17 cellular contexts compared by ENCODE assay signal in the genomic region with DNA sequence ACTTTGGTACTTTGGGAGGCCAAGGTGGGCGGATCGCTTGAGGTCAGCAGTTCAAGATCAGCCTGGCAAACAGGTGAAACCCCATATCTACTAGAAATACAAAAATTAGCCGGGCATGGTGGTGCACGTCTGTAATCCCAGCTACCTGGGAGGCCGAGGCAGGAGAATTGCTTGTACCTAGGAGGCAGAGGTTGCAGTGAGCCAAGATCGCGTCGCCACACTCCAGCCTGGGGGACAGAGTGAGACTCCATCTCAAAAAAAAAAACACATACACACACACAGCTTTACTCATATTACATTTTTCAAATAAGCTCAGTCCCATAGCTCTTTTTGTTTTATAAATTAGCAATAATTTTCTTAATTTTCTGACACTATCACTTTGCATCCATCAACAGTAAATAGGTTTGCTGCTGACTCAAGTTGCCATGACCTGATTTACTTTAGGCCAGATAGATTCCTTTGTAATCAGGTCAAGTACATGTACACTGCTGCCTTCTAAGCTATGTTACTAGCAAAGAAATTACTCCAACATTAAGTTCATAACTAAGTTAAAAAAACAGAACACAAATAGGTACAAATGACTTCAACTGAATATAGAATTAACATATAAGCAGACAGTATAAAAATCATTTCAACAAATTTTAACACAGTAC. TPM values are rescaled to one million over a fixed set of nuclear protein-coding genes. Genes with fewer than 3 reads are reported as not detected.
DNase-seq lines count a peak whose midpoint lies in the region; ATAC-seq, FAIRE-seq and TF ChIP-seq lines count a peak whose summit lies in the region.
"Had no signal": no experiment of that assay in that cellular context is flagged by ENCODE, and none has a peak within 500 bp of the region (broad histone marks: within the 10 kb centered on the region; RNA-seq: fewer than 3 reads in every experiment).

No MANE protein-coding gene starts in this region.

- peak overlapping the region; percentile 19 for H3K27ac Mint-ChIP-seq in activated T-cell treated with anti-CD3 and anti-CD28 coated beads, Interleukin-2, amount 50 U/mL, for 24 hours

- no peak for TF ChIP-seq CTCF in A549 (IDR thresholded peaks at IDR 0.05)

- no peaks in the 10 kb centered on the region for H3K9me3 Mint-ChIP-seq in activated T-cell treated with anti-CD3 and anti-CD28 coated beads, Interleukin-2, amount 50 U/mL, for 24 hours
- no peaks in the 10 kb centered on the region for H3K9me3 Mint-ChIP-seq in activated T-cell treated with anti-CD3 and anti-CD28 coated beads, Interleukin-2, amount 50 U/mL, for 4 hours
- H3K9me3 Mint-ChIP-seq: CD8-positive, alpha-beta memory T cell had no signal

- no peak for TF ChIP-seq POLR2A in A549 (IDR thresholded peaks at IDR 0.05; ENCODE audit: low read length)

- H3K27ac ChIP-seq in A549 (no peak overlapping the region), caudate nucleus (ENCODE audit: low read depth, low read length) (peak overlapping the region; percentile 39), small intestine (ENCODE audit: low read depth in 1 of 2, low read length in 1 of 2) (no peak overlapping the region)
- H3K27ac ChIP-seq: 22Rv1, BLaER1 had no signal

- H3K4me3 ChIP-seq in A549 (no peak overlapping the region), small intestine (ENCODE audit: low read depth in 1 of 2, low read length in 2 of 2) (no peak overlapping the region)
- H3K4me3 ChIP-seq: BLaER1 had no signal

- H3K4me3 Mint-ChIP-seq in activated T-cell treated with anti-CD3 and anti-CD28 coated beads, Interleukin-2, amount 50 U/mL, for 24 hours: no peak overlapping the region
- no peak overlapping the region for H3K4me3 Mint-ChIP-seq in activated T-cell treated with anti-CD3 and anti-CD28 coated beads, Interleukin-2, amount 50 U/mL, for 4 hours
- H3K4me3 Mint-ChIP-seq: CD8-positive, alpha-beta memory T cell had no signal

- POLR2A ChIA-PET in A549 (lab: Yijun Ruan, JAX): no interaction called here

- DNase-seq in activated T-cell treated with anti-CD3 and anti-CD28 coated beads, Interleukin-2, amount 50 U/mL, for 24 hours: no peak
- DNase-seq in activated T-cell treated with anti-CD3 and anti-CD28 coated beads, Interleukin-2, amount 50 U/mL, for 4 hours: no peak
- DNase-seq in A549 (ENCODE audit: low read depth in 1 of 2, low spot score in 1 of 2) (no peak), caudate nucleus (lab: John Stamatoyannopoulos, UW) (no peak), small intestine (no peak), NCI-H1092 (lab: John Stamatoyannopoulos, UW) (no peak)
- DNase-seq in stimulated activated CD4-positive, alpha-beta T cell treated with anti-CD3 and anti-CD28 coated beads, Interleukin-4, amount 100 ng/mL, for 4 hours: no peak
- DNase-seq: AML-193; Caco-2; CD8-positive, alpha-beta memory T cell; DND-41; HCEC 1CT; IMR-90 had no signal

- no peak for TF ChIP-seq RAD21 in A549 (conservative IDR thresholded peaks at IDR 0.05 in 1 of 2, IDR thresholded peaks at IDR 0.05 in 1 of 2)

- H3K4me1 ChIP-seq in A549 (no peaks in the 10 kb centered on the region), small intestine (ENCODE audit: control insufficient read depth in 2 of 2, insufficient read depth in 1 of 2, low read depth in 1 of 2, low read length in 1 of 2) (no peaks in the 10 kb centered on the region)
- H3K4me1 ChIP-seq: BLaER1, Caco-2 had no signal

- FAIRE-seq in A549 (lab: Jason Lieb, UNC): peak; percentile 72
- FAIRE-seq in small intestine (lab: Jason Lieb, UNC): peak; percentile 41
- FAIRE-seq: H1 had no signal

- peaks cover 77% of the 10 kb centered on the region for H3K36me3 Mint-ChIP-seq in activated T-cell treated with anti-CD3 and anti-CD28 coated beads, Interleukin-2, amount 50 U/mL, for 24 hours (ENCODE audit: low read depth)
- peaks cover 23% of the 10 kb centered on the region for H3K36me3 Mint-ChIP-seq in activated T-cell treated with anti-CD3 and anti-CD28 coated beads, Interleukin-2, amount 50 U/mL, for 4 hours (ENCODE audit: insufficient read depth)

- H3K4me1 Mint-ChIP-seq in activated T-cell treated with anti-CD3 and anti-CD28 coated beads, Interleukin-2, amount 50 U/mL, for 24 hours (ENCODE audit: low read depth): peaks cover 38% of the 10 kb centered on the region
- peaks cover 7% of the 10 kb centered on the region for H3K4me1 Mint-ChIP-seq in activated T-cell treated with anti-CD3 and anti-CD28 coated beads, Interleukin-2, amount 50 U/mL, for 4 hours (ENCODE audit: low read depth)

- ATAC-seq in activated T-cell treated with anti-CD3 and anti-CD28 coated beads, Interleukin-2, amount 50 U/mL, for 4 hours: no peak
- ATAC-seq in A549 (no peak), HG03520 (IDR thresholded peaks at IDR 0.05; ENCODE audit: unreplicated experiment) (no peak)

- H3K27me3 Mint-ChIP-seq in activated T-cell treated with anti-CD3 and anti-CD28 coated beads, Interleukin-2, amount 50 U/mL, for 24 hours: no peaks in the 10 kb centered on the region
- H3K27me3 Mint-ChIP-seq in activated T-cell treated with anti-CD3 and anti-CD28 coated beads, Interleukin-2, amount 50 U/mL, for 4 hours (ENCODE audit: low read depth): no peaks in the 10 kb centered on the region
- H3K27me3 Mint-ChIP-seq: CD8-positive, alpha-beta memory T cell had no signal

- CTCF ChIA-PET in A549 (lab: Yijun Ruan, JAX): no interaction called here

- H3K4me2 ChIP-seq in A549: no peak overlapping the region
- H3K4me2 ChIP-seq: BLaER1 had no signal

- H3K27me3 ChIP-seq in small intestine (ENCODE audit: control insufficient read depth in 2 of 2, insufficient read depth in 2 of 2, low read length in 2 of 2): no peaks in the 10 kb centered on the region
- H3K27me3 ChIP-seq: BLaER1 had no signal

- 96% methylated on average over 8 of the region's 8 CpGs for WGBS in A549 (ENCODE audit: missing lambda C conversion rate)
- 94 to 97% (median 97%) methylated on average over 8 of the region's 8 CpGs for WGBS in small intestine, 3 donors

- peaks cover 5 to 7% of the 10 kb centered on the region in 2 donors for H3K36me3 ChIP-seq in small intestine (ENCODE audit: control insufficient read depth in 2 of 2, insufficient read depth in 2 of 2, low read length in 2 of 2)

- no peak for TF ChIP-seq EP300 in A549 (IDR thresholded peaks at IDR 0.05)

- H3K9me3 ChIP-seq in A549 (no peaks in the 10 kb centered on the region), small intestine (ENCODE audit: control insufficient read depth, low read depth) (no peaks in the 10 kb centered on the region)
- H3K9me3 ChIP-seq: BLaER1, Caco-2 had no signal

TF ChIP-seq in A549, 52 proteins besides CTCF, POLR2A, EP300 and RAD21:
- TF ChIP-seq GATA3 (IDR thresholded peaks at IDR 0.05; ENCODE audit: borderline replicate concordance) (no peak), ZNF302 (CRISPR knock-in tag; IDR thresholded peaks at IDR 0.05) (no peak), FOSL2 (IDR thresholded peaks at IDR 0.05) (no peak), FOSL2 (CRISPR knock-in tag; IDR thresholded peaks at IDR 0.05) (no peak), ZC3H11A (IDR thresholded peaks at IDR 0.05) (no peak), PHF8 (IDR thresholded peaks at IDR 0.05; ENCODE audit: borderline replicate concordance, low read depth) (no peak), ZSCAN20 (CRISPR knock-in tag; IDR thresholded peaks at IDR 0.05) (no peak)
- TF ChIP-seq, protein P1, sequence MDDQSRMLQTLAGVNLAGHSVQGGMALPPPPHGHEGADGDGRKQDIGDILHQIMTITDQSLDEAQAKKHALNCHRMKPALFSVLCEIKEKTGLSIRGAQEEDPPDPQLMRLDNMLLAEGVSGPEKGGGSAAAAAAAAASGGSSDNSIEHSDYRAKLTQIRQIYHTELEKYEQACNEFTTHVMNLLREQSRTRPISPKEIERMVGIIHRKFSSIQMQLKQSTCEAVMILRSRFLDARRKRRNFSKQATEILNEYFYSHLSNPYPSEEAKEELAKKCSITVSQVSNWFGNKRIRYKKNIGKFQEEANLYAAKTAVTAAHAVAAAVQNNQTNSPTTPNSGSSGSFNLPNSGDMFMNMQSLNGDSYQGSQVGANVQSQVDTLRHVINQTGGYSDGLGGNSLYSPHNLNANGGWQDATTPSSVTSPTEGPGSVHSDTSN (IDR thresholded peaks at IDR 0.05): no peak

RNA-seq across cellular contexts. Expression of gene WAPL, which starts 31.5 kb away (rescaled TPM):
- total RNA-seq in activated T-cell treated with anti-CD3 and anti-CD28 coated beads, Interleukin-2, amount 50 U/mL, for 4 hours: 10 to 100 TPM; 38.7 to 42.9 (median 42.4) TPM
- polyA plus RNA-seq in A549 (2011; rRNA removed) (20.1 and 25.6 TPM in 2 replicates), A549 (2017; fragmentation: RNase III; extraction: RNeasy Plus Mini Kit Qiagen cat#74134 plus additional on column Dnase treatment) (15.4 to 16.6 TPM (median 15.7 TPM) in 3 replicates), small intestine (10 to 100 TPM; 15.7 to 18.6 (median 18.2) TPM)
- polyA plus RNA-seq in A549 (2012; cell fraction: cytosol; rRNA removed): 5.4 and 5.8 TPM in 2 replicates
- 3.5 and 5.5 TPM in 2 replicates for polyA plus RNA-seq in A549 (2012; cell fraction: nucleus; rRNA removed)
- 20.0 and 21.5 TPM in 2 replicates for polyA minus RNA-seq in A549 (2011; rRNA and poly(A)+ RNA removed)
